In genomic region chr2:127024769-127025356, GRCh38 we compare ENCODE assay signal across 8 cellular contexts.
A peak's percentile ranks its signal among the peaks of the same experiment; 100 is the strongest.
DNase-seq lines count a peak whose midpoint lies in the region; ATAC-seq and TF ChIP-seq lines count a peak whose summit lies in the region.

No MANE protein-coding gene starts in this region.

- no peaks in the 10 kb centered on the region for H3K36me3 ChIP-seq in IMR-90 (ENCODE audit: control insufficient read depth, insufficient read depth, low read length)

- 0 out of 2 replicates have a peak overlapping the region, but pooled peaks have one; percentile 11 for H3K14ac ChIP-seq in IMR-90 (replicated peaks; ENCODE audit: low read depth, low read length)

- no peak overlapping the region for H3K56ac ChIP-seq in IMR-90 (ENCODE audit: extremely low read depth, insufficient read depth, low read length)

- peak overlapping the region; percentile 22; the same call in 1 of the 2 replicates for H3K4ac ChIP-seq in IMR-90 (ENCODE audit: low read depth, low read length)

- H3K9me3 Mint-ChIP-seq in T-helper 1 cell treated with Interleukin-12 subunit alpha and Interleukin-12 subunit beta and Interleukin-4 antibody, amounts not matched to agents 30 μg/mL and 1 μg/mL, for 36 hours = peaks cover 14% of the 10 kb centered on the region
- H3K9me3 Mint-ChIP-seq in brain = peaks cover 0 to 3% (median 0%) of the 10 kb centered on the region in 5 experiments

- H3K27ac Mint-ChIP-seq in T-helper 1 cell treated with Interleukin-12 subunit alpha and Interleukin-12 subunit beta and Interleukin-4 antibody, amounts not matched to agents 30 μg/mL and 1 μg/mL, for 36 hours = no peak overlapping the region
- peak overlapping the region; percentile 47 to 94 (median 70) for H3K27ac Mint-ChIP-seq in brain

- no peaks in the 10 kb centered on the region for H3K9me1 ChIP-seq in IMR-90 (ENCODE audit: insufficient read depth, low read length)

- ATAC-seq in IMR-90 (ENCODE audit: low read depth) (peak; percentile 68), HG03469 (IDR thresholded peaks at IDR 0.05; ENCODE audit: unreplicated experiment) (no peak), GM18519 (IDR thresholded peaks at IDR 0.05; ENCODE audit: low FRiP score, unreplicated experiment) (no peak)

- DNase-seq in T-helper 1 cell (no peak), IMR-90 (peak; percentile 40), iris pigment epithelial cell (ENCODE audit: low read depth) (peak; percentile 59)

- TF ChIP-seq CTCF in IMR-90 (conservative IDR thresholded peaks at IDR 0.05; ENCODE audit: low read depth, low read length) (peak; percentile 31; the same call in 1 of the 2 replicates), brain (conservative IDR thresholded peaks at IDR 0.05) (no peak)

- no peak overlapping the region; the same call in 1 of the 2 replicates for H4K91ac ChIP-seq in IMR-90 (ENCODE audit: insufficient read depth, low read depth, low read length)

- H2BK120ac ChIP-seq in IMR-90 (ENCODE audit: low read depth, low read length) = no peak overlapping the region

- no peaks in the 10 kb centered on the region for H3K36me3 Mint-ChIP-seq in T-helper 1 cell treated with Interleukin-12 subunit alpha and Interleukin-12 subunit beta and Interleukin-4 antibody, amounts not matched to agents 30 μg/mL and 1 μg/mL, for 36 hours (ENCODE audit: low read depth)
- H3K36me3 Mint-ChIP-seq in brain = no peaks in the 10 kb centered on the region

- intact Hi-C loops in IMR-90 (cut with micrococcal nuclease) = loop anchor here (10.0 kb wide), 1 partner anchor 370 kb away; the partner anchor contains the start of gene GYPC

- no peak for TF ChIP-seq POLR2A in IMR-90 (IDR thresholded peaks at IDR 0.05; ENCODE audit: low read depth, low read length)

- H2BK5ac ChIP-seq in IMR-90 (ENCODE audit: low read depth, low read length, poor library complexity, severe bottlenecking) = no peak overlapping the region

- peaks cover 49% of the 10 kb centered on the region for H3K27me3 Mint-ChIP-seq in T-helper 1 cell treated with Interleukin-12 subunit alpha and Interleukin-12 subunit beta and Interleukin-4 antibody, amounts not matched to agents 30 μg/mL and 1 μg/mL, for 36 hours (ENCODE audit: low read depth)
- peaks cover 11% of the 10 kb centered on the region for H3K27me3 Mint-ChIP-seq in brain

- no peak overlapping the region for H2AK9ac ChIP-seq in IMR-90 (replicated peaks; ENCODE audit: low read depth, low read length, poor library complexity)

- 13% methylated on average over 16 of the region's 29 CpGs; no CpG with 5 or more reads in 1 of the 2 experiments for WGBS in IMR-90 (ENCODE audit: extremely low coverage in 2 of 2, insufficient read length in 1 of 2), 2 experiments

- POLR2A ChIA-PET in IMR-90 (lab: Charles Lee; ENCODE audit: unreplicated experiment) = no interaction called here

- H2BK15ac ChIP-seq in IMR-90 (ENCODE audit: low read depth, low read length) = no peak overlapping the region

- peak overlapping the region; percentile 93 for H2AFZ ChIP-seq in IMR-90 (replicated peaks; ENCODE audit: low read length, poor library complexity)

- CTCF ChIA-PET in IMR-90 (lab: Yijun Ruan, JAX) = interaction anchor here (0.6 to 0.8 kb wide), 3 partner anchors 11 to 43 kb away, joined by 3 to 4 read pairs (median 3); no protein-coding TSS in a partner anchor

- H3K4me1 ChIP-seq in IMR-90 (ENCODE audit: control insufficient read depth, insufficient read depth, low read length) = peaks cover 5% of the 10 kb centered on the region; the same call in 1 of the 2 replicates

- peak overlapping the region; percentile 39 to 61; a peak in 2 of 4 replicates for H4K8ac ChIP-seq in IMR-90 (ENCODE audit: low read depth in 2 of 2, low read length in 2 of 2)

- no peaks in the 10 kb centered on the region for H4K20me1 ChIP-seq in IMR-90 (ENCODE audit: insufficient read depth, low read length)

- no peak overlapping the region for H3K23ac ChIP-seq in IMR-90 (ENCODE audit: low read depth, low read length)

- H3K27ac ChIP-seq in IMR-90 (ENCODE audit: insufficient read depth, low read length) (no peak overlapping the region; the same call in 1 of the 2 replicates), skin epidermis (no peak overlapping the region)

- 0 out of 2 replicates have a peak overlapping the region, but pooled peaks have one; percentile 30 for H4K5ac ChIP-seq in IMR-90 (ENCODE audit: low read depth, low read length)

- no TSS peak for BruUV-seq in IMR-90 (replicated peaks; lab: Mats Ljungman, UMichigan)

- H3K9me3 ChIP-seq in IMR-90 (ENCODE audit: control insufficient read depth, insufficient read depth, low read length) = peaks cover 3% of the 10 kb centered on the region; the same call in 1 of the 2 replicates

- peaks cover 10% of the 10 kb centered on the region for H3K4me1 Mint-ChIP-seq in T-helper 1 cell treated with Interleukin-12 subunit alpha and Interleukin-12 subunit beta and Interleukin-4 antibody, amounts not matched to agents 30 μg/mL and 1 μg/mL, for 36 hours (ENCODE audit: low read depth)
- peaks cover 21% of the 10 kb centered on the region for H3K4me1 Mint-ChIP-seq in brain

- dilution Hi-C loops in IMR-90 (cut with HindIII; ENCODE audit: low sequenced_read_pairs, unreplicated experiment) = no loop called here

- no peak overlapping the region for H3K18ac ChIP-seq in IMR-90 (ENCODE audit: low read depth, low read length)

- no peak for TF ChIP-seq RAD21 in IMR-90 (IDR thresholded peaks at IDR 0.05; ENCODE audit: low read length)

- in situ Hi-C loops in IMR-90 (cut with MboI; ENCODE audit: low sequenced_read_pairs) = no loop called here

- H3K9ac ChIP-seq in IMR-90 (ENCODE audit: low read depth, low read length) = peak overlapping the region; percentile 1; the same call in 1 of the 2 replicates

- peak overlapping the region; percentile 36 for H3K4me3 ChIP-seq in IMR-90 (ENCODE audit: insufficient read depth, low read depth, low read length)
- peak overlapping the region in 6 of 7 experiments; percentile 8 to 36 (median 21) for H3K4me3 ChIP-seq in skin epidermis

- H3K27me3 ChIP-seq in IMR-90 (ENCODE audit: control insufficient read depth, insufficient read depth, low read length) = peaks cover 6% of the 10 kb centered on the region

- H3K4me2 ChIP-seq in IMR-90 (ENCODE audit: low read depth, low read length) = peak overlapping the region; percentile 60

- H3K79me1 ChIP-seq in IMR-90 (ENCODE audit: low read depth in 1 of 2, low read length in 2 of 2) = no peaks in the 10 kb centered on the region

- no peak overlapping the region for H2BK20ac ChIP-seq in IMR-90 (ENCODE audit: low read depth, low read length)

- peak overlapping the region; percentile 64 for H3K4me3 Mint-ChIP-seq in T-helper 1 cell treated with Interleukin-12 subunit alpha and Interleukin-12 subunit beta and Interleukin-4 antibody, amounts not matched to agents 30 μg/mL and 1 μg/mL, for 36 hours
- peak overlapping the region; percentile 90 to 96 (median 93) for H3K4me3 Mint-ChIP-seq in brain

- no peak overlapping the region for H2AK5ac ChIP-seq in IMR-90 (ENCODE audit: low read depth, low read length)

TF ChIP-seq in IMR-90, 13 proteins besides CTCF, POLR2A, EP300 and RAD21:
- no peak for TF ChIP-seq NFE2L2 (IDR thresholded peaks at IDR 0.05; ENCODE audit: low read depth, low read length)

Comparison
In these comparisons a context has a peak if more than half of its experiments do, and no peak if none do; other contexts are left out.
1. DNase-seq: peak in IMR-90 (single experiment) and iris pigment epithelial cell (single experiment); none in T-helper 1 cell (0 of 5).